In the genomic region with DNA sequence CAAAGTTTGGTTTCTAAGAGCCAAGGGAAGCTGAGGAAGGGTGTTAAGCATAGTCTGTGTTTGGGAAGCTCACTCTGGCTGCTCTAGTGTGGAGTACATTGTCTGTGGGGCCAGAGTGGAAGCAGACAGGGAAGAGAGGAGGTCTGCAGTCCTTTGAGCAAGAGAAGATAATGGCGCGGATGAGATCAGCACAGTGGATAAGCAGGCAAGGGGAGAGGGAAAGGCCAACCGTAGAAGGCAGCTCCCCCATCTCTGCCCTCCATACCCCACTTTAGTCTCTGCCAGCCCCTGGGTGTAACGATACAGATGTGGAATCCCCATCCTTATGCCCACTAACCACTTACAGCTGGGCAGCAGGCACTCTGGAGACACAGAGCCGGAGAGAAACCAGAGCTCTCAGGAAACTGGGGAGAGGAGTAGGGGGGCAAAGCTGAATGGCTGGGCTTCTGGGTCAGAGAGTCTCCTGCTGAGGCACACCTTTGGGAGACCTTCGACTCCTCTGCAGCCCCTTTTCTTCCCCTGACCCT, we compare ENCODE assay signal across 13 cellular contexts.
DNase-seq lines count a peak whose midpoint lies in the region; TF ChIP-seq lines count a peak whose summit lies in the region.
"Had no signal": no experiment of that assay in that cellular context is flagged by ENCODE, and none has a peak within 500 bp of the region (broad histone marks: within the 10 kb centered on the region; RNA-seq: fewer than 3 reads in every experiment).

No MANE protein-coding gene starts in this region.

- intact Hi-C loops in activated T-helper 2 cell treated with anti-CD3 and anti-CD28 coated beads, Interferon-gamma antibody, Interleukin-2, Interleukin-4, amounts not matched to agents 10 μg/mL and 5 μg/mL and 100 μg/mL, durations not matched to agents 14 hours and 24 hours and 36 hours (cut with micrococcal nuclease): no loop called here

- H3K4me3 Mint-ChIP-seq in nephron progenitor cell: no peak overlapping the region
- no peak overlapping the region for H3K4me3 Mint-ChIP-seq in activated T-helper 2 cell treated with anti-CD3 and anti-CD28 coated beads, Interferon-gamma antibody, Interleukin-2, Interleukin-4, amounts not matched to agents 10 μg/mL and 5 μg/mL and 100 μg/mL, durations not matched to agents 14 hours and 24 hours and 36 hours (ENCODE audit: low read depth)
- H3K4me3 Mint-ChIP-seq: CD4-positive, alpha-beta memory T cell; H9 had no signal

- H3K4me1 Mint-ChIP-seq in nephron progenitor cell: peaks cover 17% of the 10 kb centered on the region
- no peaks in the 10 kb centered on the region for H3K4me1 Mint-ChIP-seq in activated T-helper 2 cell treated with anti-CD3 and anti-CD28 coated beads, Interferon-gamma antibody, Interleukin-2, Interleukin-4, amounts not matched to agents 10 μg/mL and 5 μg/mL and 100 μg/mL, durations not matched to agents 14 hours and 24 hours and 36 hours (ENCODE audit: low read depth)
- H3K4me1 Mint-ChIP-seq: CD4-positive, alpha-beta memory T cell; H9 had no signal

- peaks cover 3% of the 10 kb centered on the region for H3K27me3 Mint-ChIP-seq in nephron progenitor cell (ENCODE audit: low read depth, poor library complexity)
- no peaks in the 10 kb centered on the region for H3K27me3 Mint-ChIP-seq in activated T-helper 2 cell treated with anti-CD3 and anti-CD28 coated beads, Interferon-gamma antibody, Interleukin-2, Interleukin-4, amounts not matched to agents 10 μg/mL and 5 μg/mL and 100 μg/mL, durations not matched to agents 14 hours and 24 hours and 36 hours (ENCODE audit: low read depth)

- no peak for TF ChIP-seq CTCF in VCaP (conservative IDR thresholded peaks at IDR 0.05)
- TF ChIP-seq CTCF in nephron progenitor cell (IDR thresholded peaks at IDR 0.05): no peak
- no peak for TF ChIP-seq CTCF in GM13977 (IDR thresholded peaks at IDR 0.05; ENCODE audit: extremely low read depth, insufficient read depth, missing control alignments)

- peak overlapping the region; percentile 83; the same call in 1 of the 2 replicates for H3K27ac ChIP-seq in VCaP
- H3K27ac ChIP-seq: GM23248 had no signal

- H3K9me3 Mint-ChIP-seq in nephron progenitor cell: no peaks in the 10 kb centered on the region
- H3K9me3 Mint-ChIP-seq in activated T-helper 2 cell treated with anti-CD3 and anti-CD28 coated beads, Interferon-gamma antibody, Interleukin-2, Interleukin-4, amounts not matched to agents 10 μg/mL and 5 μg/mL and 100 μg/mL, durations not matched to agents 14 hours and 24 hours and 36 hours: no peaks in the 10 kb centered on the region
- H3K9me3 Mint-ChIP-seq: CD4-positive, alpha-beta memory T cell; H9 had no signal

- H3K27ac Mint-ChIP-seq in nephron progenitor cell: peak overlapping the region; percentile 87
- H3K27ac Mint-ChIP-seq in activated T-helper 2 cell treated with anti-CD3 and anti-CD28 coated beads, Interferon-gamma antibody, Interleukin-2, Interleukin-4, amounts not matched to agents 10 μg/mL and 5 μg/mL and 100 μg/mL, durations not matched to agents 14 hours and 24 hours and 36 hours: no peak overlapping the region
- H3K27ac Mint-ChIP-seq: CD4-positive, alpha-beta memory T cell; H9 had no signal

- DNase-seq in SK-N-DZ (ENCODE audit: low spot score) (peak; percentile 29), nephron progenitor cell (no peak), H4 (ENCODE audit: low spot score) (no peak), GM13977 (ENCODE audit: low spot score) (no peak)
- DNase-seq in activated T-helper 2 cell treated with anti-CD3 and anti-CD28 coated beads, Interferon-gamma antibody, Interleukin-2, Interleukin-4, amounts not matched to agents 10 μg/mL and 5 μg/mL and 100 μg/mL, durations not matched to agents 14 hours and 24 hours and 36 hours (ENCODE audit: low spot score): no peak
- DNase-seq: C1 segment of cervical spinal cord; CD4-positive, alpha-beta memory T cell; COR-L47; DMS153; DND-41; GM23248; H9 had no signal

- in situ Hi-C loops in GM13977 (cut with MboI; ENCODE audit: low pct_unique_long_range_greater_than_20kb, low sequenced_read_pairs, unreplicated experiment): no loop called here

- H3K36me3 Mint-ChIP-seq in nephron progenitor cell (ENCODE audit: low read depth): no peaks in the 10 kb centered on the region
- H3K36me3 Mint-ChIP-seq in activated T-helper 2 cell treated with anti-CD3 and anti-CD28 coated beads, Interferon-gamma antibody, Interleukin-2, Interleukin-4, amounts not matched to agents 10 μg/mL and 5 μg/mL and 100 μg/mL, durations not matched to agents 14 hours and 24 hours and 36 hours (ENCODE audit: low read depth): no peaks in the 10 kb centered on the region
- H3K36me3 Mint-ChIP-seq: CD4-positive, alpha-beta memory T cell had no signal
